8 cellular contexts compared by ENCODE assay signal in the genomic region with DNA sequence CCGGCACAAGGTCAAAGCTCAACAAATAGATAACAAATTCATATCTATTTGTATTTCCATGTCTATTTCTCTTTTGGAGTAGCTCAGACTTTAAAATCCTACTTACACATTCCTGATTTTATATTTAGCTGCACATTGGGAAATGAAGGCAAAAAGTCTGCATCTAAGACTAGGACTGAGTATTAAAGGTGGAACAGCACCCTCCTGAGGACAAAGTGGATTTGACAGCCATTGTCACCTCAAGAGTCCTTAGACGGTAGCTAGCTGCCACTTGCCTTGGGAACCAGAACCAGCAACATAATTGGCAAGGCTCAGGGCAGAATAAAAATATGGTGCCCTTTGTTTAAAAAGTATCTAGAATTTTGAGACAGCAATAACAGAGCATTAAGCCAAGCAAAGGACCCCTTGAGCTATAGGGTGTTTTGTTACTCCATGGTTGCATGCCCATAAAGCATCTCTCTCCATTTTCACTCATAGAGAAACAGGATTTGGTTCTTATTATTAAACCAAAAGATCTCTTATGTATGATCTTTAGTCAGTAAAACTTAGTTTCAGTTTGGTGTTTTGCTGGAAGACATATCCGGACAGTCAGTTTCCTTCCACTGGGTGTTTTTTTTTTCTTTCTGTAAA. TPM values are rescaled to one million over a fixed set of nuclear protein-coding genes. Genes with fewer than 3 reads are reported as not detected.
DNase-seq lines count a peak whose midpoint lies in the region; ATAC-seq, FAIRE-seq and TF ChIP-seq lines count a peak whose summit lies in the region.

No MANE protein-coding gene starts in this region.

- H3K4me3 Mint-ChIP-seq in naive thymus-derived CD4-positive, alpha-beta T cell: no peak overlapping the region

- peaks cover 31 to 53% (median 43%) of the 10 kb centered on the region in 5 donors for H3K27me3 Mint-ChIP-seq in naive thymus-derived CD4-positive, alpha-beta T cell

- FAIRE-seq in TTC549 (lab: Jason Lieb, UNC): peak; percentile 97

- no peak overlapping the region for H3K27ac Mint-ChIP-seq in naive thymus-derived CD4-positive, alpha-beta T cell

- TF ChIP-seq CTCF in AG10803 (conservative IDR thresholded peaks at IDR 0.05; ENCODE audit: low read length) (peak; percentile 85), esophagus squamous epithelium (IDR thresholded peaks at IDR 0.05) (peak in 4 of 6 experiments; percentile 38 to 71 (median 58))

- DNase-seq in AG10803 (ENCODE audit: low read depth): peak; percentile 81
- peak; percentile 34 for DNase-seq in NCI-H1694 treated with DMSO at 0.1 percent for 48 hours (lab: John Stamatoyannopoulos, UW)
- no peak for DNase-seq in esophagus squamous epithelium (lab: John Stamatoyannopoulos, UW)
- peak in 6 of 9 donors; percentile 2 to 24 (median 10) for DNase-seq in naive thymus-derived CD4-positive, alpha-beta T cell

- CTCF ChIA-PET in naive thymus-derived CD4-positive, alpha-beta T cell (lab: Charles Lee): interaction anchor here (1.2 to 1.7 kb wide), 3 partner anchors 10 to 541 kb away, joined by 4 to 5 read pairs (median 4); no protein-coding TSS in a partner anchor

- intact Hi-C loops in esophagus squamous epithelium (cut with DNase I): no loop called here
- intact Hi-C loops in naive thymus-derived CD4-positive, alpha-beta T cell (cut with micrococcal nuclease): loop anchor here (1.0 to 5.0 kb wide), 4 partner anchors 251 to 547 kb away; no protein-coding TSS in a partner anchor

- H3K36me3 ChIP-seq in esophagus squamous epithelium: no peaks in the 10 kb centered on the region
- no peaks in the 10 kb centered on the region for H3K36me3 ChIP-seq in naive thymus-derived CD4-positive, alpha-beta T cell (ENCODE audit: control insufficient read depth in 2 of 3, insufficient read depth in 3 of 3, low read length in 3 of 3)

- no peaks in the 10 kb centered on the region for H3K36me3 Mint-ChIP-seq in naive thymus-derived CD4-positive, alpha-beta T cell

- ATAC-seq in GM18498 (IDR thresholded peaks at IDR 0.05; ENCODE audit: unreplicated experiment) (peak; percentile 91), HG02885 (IDR thresholded peaks at IDR 0.05; ENCODE audit: poor library complexity, unreplicated experiment) (peak; percentile 94), GM18520 (IDR thresholded peaks at IDR 0.05; ENCODE audit: unreplicated experiment) (no peak)
- peak; percentile 60 for ATAC-seq in naive thymus-derived CD4-positive, alpha-beta T cell

- no peaks in the 10 kb centered on the region for H3K9me3 ChIP-seq in esophagus squamous epithelium
- no peaks in the 10 kb centered on the region for H3K9me3 ChIP-seq in naive thymus-derived CD4-positive, alpha-beta T cell (ENCODE audit: control insufficient read depth in 2 of 3, low read length in 3 of 3)

- no peak for TF ChIP-seq POLR2A in esophagus squamous epithelium (IDR thresholded peaks at IDR 0.05)

- H3K9me3 Mint-ChIP-seq in naive thymus-derived CD4-positive, alpha-beta T cell: peaks cover 0 to 1% (median 0%) of the 10 kb centered on the region in 11 donors

- H3K4me1 Mint-ChIP-seq in naive thymus-derived CD4-positive, alpha-beta T cell: no peaks in the 10 kb centered on the region

- H3K4me3 ChIP-seq in AG10803 (ENCODE audit: low read length): no peak overlapping the region
- no peak overlapping the region for H3K4me3 ChIP-seq in esophagus squamous epithelium
- H3K4me3 ChIP-seq in naive thymus-derived CD4-positive, alpha-beta T cell (ENCODE audit: low read length): no peak overlapping the region

- H3K27me3 ChIP-seq in esophagus squamous epithelium: no peaks in the 10 kb centered on the region
- no peaks in the 10 kb centered on the region for H3K27me3 ChIP-seq in naive thymus-derived CD4-positive, alpha-beta T cell (ENCODE audit: control insufficient read depth in 2 of 2, insufficient read depth in 2 of 2, low read length in 2 of 2)

- H3K4me1 ChIP-seq in esophagus squamous epithelium: no peaks in the 10 kb centered on the region
- no peaks in the 10 kb centered on the region for H3K4me1 ChIP-seq in naive thymus-derived CD4-positive, alpha-beta T cell (ENCODE audit: control insufficient read depth in 2 of 2, insufficient read depth in 2 of 2, low read length in 2 of 2)

- POLR2A ChIA-PET in naive thymus-derived CD4-positive, alpha-beta T cell (lab: Charles Lee): no interaction called here

- 49 to 50% methylated on average over 3 of the region's 3 CpGs for WGBS in esophagus squamous epithelium, 2 donors

- H3K27ac ChIP-seq in esophagus squamous epithelium: no peak overlapping the region
- H3K27ac ChIP-seq in naive thymus-derived CD4-positive, alpha-beta T cell (ENCODE audit: low read depth, low read length): no peak overlapping the region

RNA-seq across cellular contexts. Expression of a gene that starts 30.0 kb away (rescaled TPM):
- 1 to 10 TPM in 2 of 4 donors, under 1 TPM in 1, not detected in 1; 0.35 to 5.2 (median 2.3) TPM for total RNA-seq in esophagus squamous epithelium
- total RNA-seq in naive thymus-derived CD4-positive, alpha-beta T cell: not detected
- polyA plus RNA-seq in naive thymus-derived CD4-positive, alpha-beta T cell: not detected
